Comparison of ENCODE assay signal across 1 cellular context in genomic region chr14:94560782-94561655, GRCh38.
TF ChIP-seq lines count a peak whose summit lies in the region.

A gene with protein sequence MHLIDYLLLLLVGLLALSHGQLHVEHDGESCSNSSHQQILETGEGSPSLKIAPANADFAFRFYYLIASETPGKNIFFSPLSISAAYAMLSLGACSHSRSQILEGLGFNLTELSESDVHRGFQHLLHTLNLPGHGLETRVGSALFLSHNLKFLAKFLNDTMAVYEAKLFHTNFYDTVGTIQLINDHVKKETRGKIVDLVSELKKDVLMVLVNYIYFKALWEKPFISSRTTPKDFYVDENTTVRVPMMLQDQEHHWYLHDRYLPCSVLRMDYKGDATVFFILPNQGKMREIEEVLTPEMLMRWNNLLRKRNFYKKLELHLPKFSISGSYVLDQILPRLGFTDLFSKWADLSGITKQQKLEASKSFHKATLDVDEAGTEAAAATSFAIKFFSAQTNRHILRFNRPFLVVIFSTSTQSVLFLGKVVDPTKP (plus strand): TSS chr14:94561442. CDS start chr14:94563483, 2,041 bp downstream.

TF ChIP-seq in HepG2, 621 proteins besides CTCF, POLR2A, EP300 and RAD21 (continued from another document and continues in another):
- peak; percentile 78; the same call in 1 of the 2 replicates for TF ChIP-seq ZNF770 (CRISPR knock-in tag; IDR thresholded peaks at IDR 0.05)
- TF ChIP-seq RBM22 (optimal IDR thresholded peaks at IDR 0.05; ENCODE audit: low read length): no peak
- no peak for TF ChIP-seq HNRNPLL (IDR thresholded peaks at IDR 0.05; ENCODE audit: low read depth, low read length, poor library complexity, severe bottlenecking)
- no peak for TF ChIP-seq MXD3 (CRISPR knock-in tag; IDR thresholded peaks at IDR 0.05)
- TF ChIP-seq, protein P1, sequence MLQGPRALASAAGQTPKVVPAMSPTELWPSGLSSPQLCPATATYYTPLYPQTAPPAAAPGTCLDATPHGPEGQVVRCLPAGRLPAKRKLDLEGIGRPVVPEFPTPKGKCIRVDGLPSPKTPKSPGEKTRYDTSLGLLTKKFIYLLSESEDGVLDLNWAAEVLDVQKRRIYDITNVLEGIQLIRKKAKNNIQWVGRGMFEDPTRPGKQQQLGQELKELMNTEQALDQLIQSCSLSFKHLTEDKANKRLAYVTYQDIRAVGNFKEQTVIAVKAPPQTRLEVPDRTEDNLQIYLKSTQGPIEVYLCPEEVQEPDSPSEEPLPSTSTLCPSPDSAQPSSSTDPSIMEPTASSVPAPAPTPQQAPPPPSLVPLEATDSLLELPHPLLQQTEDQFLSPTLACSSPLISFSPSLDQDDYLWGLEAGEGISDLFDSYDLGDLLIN (CRISPR knock-in tag; IDR thresholded peaks at IDR 0.05; ENCODE audit: borderline replicate concordance): no peak
- no peak for TF ChIP-seq AFF4 (CRISPR knock-in tag; IDR thresholded peaks at IDR 0.05)
- TF ChIP-seq ZFAT (CRISPR knock-in tag; conservative IDR thresholded peaks at IDR 0.05): no peak
- TF ChIP-seq NFKB2 (CRISPR knock-in tag; IDR thresholded peaks at IDR 0.05; ENCODE audit: borderline replicate concordance): no peak
- no peak for TF ChIP-seq TP53 (CRISPR knock-in tag; conservative IDR thresholded peaks at IDR 0.05)
- TF ChIP-seq HDAC6 (IDR thresholded peaks at IDR 0.05; ENCODE audit: low read depth, low read length): no peak
- TF ChIP-seq ZNF878 (CRISPR knock-in tag; IDR thresholded peaks at IDR 0.05): no peak
- TF ChIP-seq ZBTB43 (CRISPR knock-in tag; conservative IDR thresholded peaks at IDR 0.05): no peak
- no peak for TF ChIP-seq ZNF121 (CRISPR knock-in tag; IDR thresholded peaks at IDR 0.05)
- no peak for TF ChIP-seq SMAD1 (CRISPR knock-in tag; IDR thresholded peaks at IDR 0.05; ENCODE audit: borderline replicate concordance, low read depth)
- TF ChIP-seq, protein P2, sequence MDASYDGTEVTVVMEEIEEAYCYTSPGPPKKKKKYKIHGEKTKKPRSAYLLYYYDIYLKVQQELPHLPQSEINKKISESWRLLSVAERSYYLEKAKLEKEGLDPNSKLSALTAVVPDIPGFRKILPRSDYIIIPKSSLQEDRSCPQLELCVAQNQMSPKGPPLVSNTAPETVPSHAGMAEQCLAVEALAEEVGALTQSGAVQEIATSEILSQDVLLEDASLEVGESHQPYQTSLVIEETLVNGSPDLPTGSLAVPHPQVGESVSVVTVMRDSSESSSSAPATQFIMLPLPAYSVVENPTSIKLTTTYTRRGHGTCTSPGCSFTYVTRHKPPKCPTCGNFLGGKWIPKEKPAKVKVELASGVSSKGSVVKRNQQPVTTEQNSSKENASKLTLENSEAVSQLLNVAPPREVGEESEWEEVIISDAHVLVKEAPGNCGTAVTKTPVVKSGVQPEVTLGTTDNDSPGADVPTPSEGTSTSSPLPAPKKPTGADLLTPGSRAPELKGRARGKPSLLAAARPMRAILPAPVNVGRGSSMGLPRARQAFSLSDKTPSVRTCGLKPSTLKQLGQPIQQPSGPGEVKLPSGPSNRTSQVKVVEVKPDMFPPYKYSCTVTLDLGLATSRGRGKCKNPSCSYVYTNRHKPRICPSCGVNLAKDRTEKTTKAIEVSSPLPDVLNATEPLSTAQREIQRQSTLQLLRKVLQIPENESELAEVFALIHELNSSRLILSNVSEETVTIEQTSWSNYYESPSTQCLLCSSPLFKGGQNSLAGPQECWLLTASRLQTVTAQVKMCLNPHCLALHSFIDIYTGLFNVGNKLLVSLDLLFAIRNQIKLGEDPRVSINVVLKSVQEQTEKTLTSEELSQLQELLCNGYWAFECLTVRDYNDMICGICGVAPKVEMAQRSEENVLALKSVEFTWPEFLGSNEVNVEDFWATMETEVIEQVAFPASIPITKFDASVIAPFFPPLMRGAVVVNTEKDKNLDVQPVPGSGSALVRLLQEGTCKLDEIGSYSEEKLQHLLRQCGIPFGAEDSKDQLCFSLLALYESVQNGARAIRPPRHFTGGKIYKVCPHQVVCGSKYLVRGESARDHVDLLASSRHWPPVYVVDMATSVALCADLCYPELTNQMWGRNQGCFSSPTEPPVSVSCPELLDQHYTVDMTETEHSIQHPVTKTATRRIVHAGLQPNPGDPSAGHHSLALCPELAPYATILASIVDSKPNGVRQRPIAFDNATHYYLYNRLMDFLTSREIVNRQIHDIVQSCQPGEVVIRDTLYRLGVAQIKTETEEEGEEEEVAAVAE (CRISPR knock-in tag; IDR thresholded peaks at IDR 0.05; ENCODE audit: borderline replicate concordance): no peak
- no peak for TF ChIP-seq THAP11 (CRISPR knock-in tag; IDR thresholded peaks at IDR 0.05)
- TF ChIP-seq ZNF333 (CRISPR knock-in tag; IDR thresholded peaks at IDR 0.05; ENCODE audit: borderline replicate concordance): no peak
- no peak for TF ChIP-seq ZSCAN29 (CRISPR knock-in tag; conservative IDR thresholded peaks at IDR 0.05)
- no peak for TF ChIP-seq PHB2 (IDR thresholded peaks at IDR 0.05; ENCODE audit: partially characterized antibody)
- TF ChIP-seq MAFK (conservative IDR thresholded peaks at IDR 0.05 in 1 of 2, IDR thresholded peaks at IDR 0.05 in 1 of 2; ENCODE audit: low read length in 2 of 2): no peak
- peak; percentile 34; the same call in 1 of the 2 replicates for TF ChIP-seq HNF4A (CRISPR knock-in tag; IDR thresholded peaks at IDR 0.05)
- no peak for TF ChIP-seq ZNF644 (CRISPR knock-in tag; IDR thresholded peaks at IDR 0.05; ENCODE audit: low read depth)
- no peak for TF ChIP-seq ZNF513 (CRISPR knock-in tag; conservative IDR thresholded peaks at IDR 0.05)
- TF ChIP-seq ZMYM4 (CRISPR knock-in tag; IDR thresholded peaks at IDR 0.05): no peak; the same call in 1 of the 2 replicates
- no peak for TF ChIP-seq ZNF253 (CRISPR knock-in tag; IDR thresholded peaks at IDR 0.05; ENCODE audit: borderline replicate concordance)
- TF ChIP-seq, protein P3, sequence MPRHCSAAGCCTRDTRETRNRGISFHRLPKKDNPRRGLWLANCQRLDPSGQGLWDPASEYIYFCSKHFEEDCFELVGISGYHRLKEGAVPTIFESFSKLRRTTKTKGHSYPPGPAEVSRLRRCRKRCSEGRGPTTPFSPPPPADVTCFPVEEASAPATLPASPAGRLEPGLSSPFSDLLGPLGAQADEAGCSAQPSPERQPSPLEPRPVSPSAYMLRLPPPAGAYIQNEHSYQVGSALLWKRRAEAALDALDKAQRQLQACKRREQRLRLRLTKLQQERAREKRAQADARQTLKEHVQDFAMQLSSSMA (CRISPR knock-in tag; IDR thresholded peaks at IDR 0.05): no peak
- no peak for TF ChIP-seq RBFOX2 (IDR thresholded peaks at IDR 0.05; ENCODE audit: low read depth, low read length)
- no peak for TF ChIP-seq ERF (CRISPR knock-in tag; IDR thresholded peaks at IDR 0.05)
- no peak for TF ChIP-seq ONECUT2 (CRISPR knock-in tag; IDR thresholded peaks at IDR 0.05)
- no peak for TF ChIP-seq ZBTB3 (CRISPR knock-in tag; IDR thresholded peaks at IDR 0.05; ENCODE audit: borderline replicate concordance, low read depth)
- no peak for TF ChIP-seq GATAD2A (CRISPR knock-in tag; IDR thresholded peaks at IDR 0.05)
- no peak for TF ChIP-seq ZBTB25 (CRISPR knock-in tag; IDR thresholded peaks at IDR 0.05)
- TF ChIP-seq ZFP62 (CRISPR knock-in tag; IDR thresholded peaks at IDR 0.05): no peak
- no peak for TF ChIP-seq HMG20A (CRISPR knock-in tag; IDR thresholded peaks at IDR 0.05; ENCODE audit: borderline replicate concordance)
- TF ChIP-seq HOXA7 (CRISPR knock-in tag; IDR thresholded peaks at IDR 0.05): no peak
- TF ChIP-seq FOXO1 (CRISPR knock-in tag; IDR thresholded peaks at IDR 0.05): no peak
- no peak for TF ChIP-seq NFKBIZ (CRISPR knock-in tag; IDR thresholded peaks at IDR 0.05)
- no peak for TF ChIP-seq CENPT (CRISPR knock-in tag; IDR thresholded peaks at IDR 0.05; ENCODE audit: low read depth)
- TF ChIP-seq KLF16 (CRISPR knock-in tag; IDR thresholded peaks at IDR 0.05): no peak; a peak in 1 of 4 replicates
- TF ChIP-seq PCBP2 (optimal IDR thresholded peaks at IDR 0.05; ENCODE audit: low read depth, low read length, poor library complexity, severe bottlenecking): no peak
- TF ChIP-seq TFDP1 (CRISPR knock-in tag; IDR thresholded peaks at IDR 0.05; ENCODE audit: borderline replicate concordance): no peak
- TF ChIP-seq MTA3 (CRISPR knock-in tag; IDR thresholded peaks at IDR 0.05): no peak
- no peak for TF ChIP-seq ARNT2 (CRISPR knock-in tag; IDR thresholded peaks at IDR 0.05; ENCODE audit: low read depth)
